1 cellular context compared by ENCODE assay signal in genomic region chr7:30041526-30042269, GRCh38.
TF ChIP-seq lines count a peak whose summit lies in the region.

No MANE protein-coding gene starts in this region.

TF ChIP-seq in A549, 52 proteins besides CTCF, POLR2A, EP300 and RAD21 (continued from another document):
- TF ChIP-seq USF2 (IDR thresholded peaks at IDR 0.05): no peak
- no peak for TF ChIP-seq CBX2 (IDR thresholded peaks at IDR 0.05; ENCODE audit: borderline replicate concordance, low read depth)
